Comparison of ENCODE assay signal across 9 cellular contexts in genomic region chr2:205885492-205886099, GRCh38.
DNase-seq lines count a peak whose midpoint lies in the region; ATAC-seq and TF ChIP-seq lines count a peak whose summit lies in the region.
"Had no signal": no experiment of that assay in that cellular context is flagged by ENCODE, and none has a peak within 500 bp of the region (broad histone marks: within the 10 kb centered on the region; RNA-seq: fewer than 3 reads in every experiment).

No MANE protein-coding gene starts in this region.

- ATAC-seq in stimulated activated naive B cell treated with anti-CD40 and anti-IgM and Interleukin-4, amounts not matched to agents 10 μg/mL and 1 μg/mL and 100 μg/mL, for 72 hours (replicated peaks), result peak; percentile 55 to 56
- ATAC-seq in GM18870 (IDR thresholded peaks at IDR 0.05; ENCODE audit: unreplicated experiment), result no peak

- H3K4me1 ChIP-seq in esophagus muscularis mucosa, result peaks cover 0 to 55% (median 29%) of the 10 kb centered on the region in 4 donors

- peaks cover 15 to 29% of the 10 kb centered on the region in 2 donors for H3K27me3 Mint-ChIP-seq in stimulated activated naive B cell treated with anti-CD40 and anti-IgM and Interleukin-4, amounts not matched to agents 10 μg/mL and 1 μg/mL and 100 μg/mL, for 72 hours

- DNase-seq in Daoy (ENCODE audit: low read depth) (peak; percentile 85), HFF-Myc (ENCODE audit: extremely low read depth, low read depth) (peak; percentile 43), NOMO-1 (lab: John Stamatoyannopoulos, UW; ENCODE audit: unreplicated experiment in 2 of 2) (peak; percentile 36 to 72), activated T-cell treated with anti-CD3 and anti-CD28 coated beads for 24 hours (ENCODE audit: low read depth) (peak; percentile 46), esophagus muscularis mucosa (ENCODE audit: extremely low spot score) (peak; percentile 97), myocyte (ENCODE audit: low read depth) (peak; percentile 78)
- peak; percentile 10 for DNase-seq in stimulated activated naive B cell treated with anti-CD40 and anti-IgM and Interleukin-4, amounts not matched to agents 10 μg/mL and 1 μg/mL and 100 μg/mL, for 72 hours

- H3K4me3 ChIP-seq in HFF-Myc (replicated peaks; ENCODE audit: low read depth, low read length) (no peak overlapping the region), esophagus muscularis mucosa (no peak overlapping the region)

- H3K27ac ChIP-seq in esophagus muscularis mucosa (replicated peaks in 1 of 4), result peak overlapping the region; percentile 49 to 81 (median 72)

- no peak overlapping the region for H3K4me3 Mint-ChIP-seq in stimulated activated naive B cell treated with anti-CD40 and anti-IgM and Interleukin-4, amounts not matched to agents 10 μg/mL and 1 μg/mL and 100 μg/mL, for 72 hours
- H3K4me3 Mint-ChIP-seq: dendritic cell treated with granulocyte-macrophage colony-stimulating factor and Interleukin-4, amounts not matched to agents 40 ng/mL and 50 ng/mL, for 4 days had no signal

- peaks cover 0 to 3% of the 10 kb centered on the region in 2 donors for H3K9me3 Mint-ChIP-seq in stimulated activated naive B cell treated with anti-CD40 and anti-IgM and Interleukin-4, amounts not matched to agents 10 μg/mL and 1 μg/mL and 100 μg/mL, for 72 hours
- H3K9me3 Mint-ChIP-seq: dendritic cell treated with granulocyte-macrophage colony-stimulating factor and Interleukin-4, amounts not matched to agents 40 ng/mL and 50 ng/mL, for 4 days had no signal

- TF ChIP-seq EP300 in esophagus muscularis mucosa (IDR thresholded peaks at IDR 0.05), result no peak

- H3K36me3 Mint-ChIP-seq in stimulated activated naive B cell treated with anti-CD40 and anti-IgM and Interleukin-4, amounts not matched to agents 10 μg/mL and 1 μg/mL and 100 μg/mL, for 72 hours, result no peaks in the 10 kb centered on the region

- no peaks in the 10 kb centered on the region for H3K4me1 Mint-ChIP-seq in stimulated activated naive B cell treated with anti-CD40 and anti-IgM and Interleukin-4, amounts not matched to agents 10 μg/mL and 1 μg/mL and 100 μg/mL, for 72 hours

- H3K27me3 ChIP-seq in esophagus muscularis mucosa, result no peaks in the 10 kb centered on the region

- intact Hi-C loops in esophagus muscularis mucosa (cut with DNase I), result loop anchor here (2.0 to 5.0 kb wide), 2 partner anchors 121 to 198 kb away; no protein-coding TSS in a partner anchor

- 38% methylated on average over 13 of the region's 23 CpGs for WGBS in esophagus muscularis mucosa

- H3K36me3 ChIP-seq in esophagus muscularis mucosa, result no peaks in the 10 kb centered on the region

- H3K9me3 ChIP-seq in esophagus muscularis mucosa, result no peaks in the 10 kb centered on the region

- TF ChIP-seq POLR2A in esophagus muscularis mucosa (IDR thresholded peaks at IDR 0.05; ENCODE audit: low read depth), result no peak

- H3K27ac Mint-ChIP-seq in stimulated activated naive B cell treated with anti-CD40 and anti-IgM and Interleukin-4, amounts not matched to agents 10 μg/mL and 1 μg/mL and 100 μg/mL, for 72 hours, result no peak overlapping the region
- H3K27ac Mint-ChIP-seq: dendritic cell treated with granulocyte-macrophage colony-stimulating factor and Interleukin-4, amounts not matched to agents 40 ng/mL and 50 ng/mL, for 4 days had no signal

- TF ChIP-seq CTCF in HFF-Myc (IDR thresholded peaks at IDR 0.05; ENCODE audit: low read depth, low read length, missing control alignments), result peak; percentile 91
- peak; percentile 91 to 97 (median 94) for TF ChIP-seq CTCF in esophagus muscularis mucosa (IDR thresholded peaks at IDR 0.05)

Comparison
In these comparisons a context has a peak if more than half of its experiments do, and no peak if none do; other contexts are left out.
1. DNase-seq: peak in every context shown above with its lines; median percentile 97 in esophagus muscularis mucosa; 85 in Daoy; 78 in myocyte; 54 in NOMO-1; 46 in activated T-cell treated with anti-CD3 and anti-CD28 coated beads for 24 hours; 43 in HFF-Myc; 10 in stimulated activated naive B cell treated with anti-CD40 and anti-IgM and Interleukin-4, amounts not matched to agents 10 μg/mL and 1 μg/mL and 100 μg/mL, for 72 hours.